31 cellular contexts compared by ENCODE assay signal in genomic region chr7:96221888-96222287, GRCh38.
A peak's percentile ranks its signal among the peaks of the same experiment; 100 is the strongest.
DNase-seq lines count a peak whose midpoint lies in the region; ATAC-seq, FAIRE-seq and TF ChIP-seq lines count a peak whose summit lies in the region.
"Had no signal": no experiment of that assay in that cellular context is flagged by ENCODE, and none has a peak within 500 bp of the region (broad histone marks: within the 10 kb centered on the region; RNA-seq: fewer than 3 reads in every experiment).

No MANE protein-coding gene starts in this region.

- H2BK120ac ChIP-seq in mesendoderm (ENCODE audit: low read depth, low read length) = no peak overlapping the region

- FAIRE-seq in K562 (lab: Jason Lieb, UNC) (no peak), small intestine (lab: Jason Lieb, UNC) (no peak)
- FAIRE-seq: A204.1, A549, D721Med had no signal

- no peak for TF ChIP-seq POLR2A in K562 (conservative IDR thresholded peaks at IDR 0.05)

- no peak overlapping the region for H3K9ac ChIP-seq in K562 (ENCODE audit: insufficient read depth in 1 of 2, low read depth in 2 of 2, low read length in 2 of 2)
- H3K9ac ChIP-seq in mesendoderm (ENCODE audit: low read length) = no peak overlapping the region
- H3K9ac ChIP-seq: BLaER1; BLaER1 treated with 17β-estradiol and CSF1 and Interleukin-3, amounts not matched to agents 10 nM and 100 nM had no signal

- H4K8ac ChIP-seq in mesendoderm (ENCODE audit: low read depth, low read length) = peak overlapping the region; percentile 96

- no peak for TF ChIP-seq CTCF in K562 (IDR thresholded peaks at IDR 0.05 in 2 of 3, conservative IDR thresholded peaks at IDR 0.05 in 1 of 3; ENCODE audit: insufficient read depth in 2 of 3, low read depth in 1 of 3, low read length in 3 of 3)

- H3K18ac ChIP-seq in mesendoderm (ENCODE audit: low read length) = no peak overlapping the region

- POLR2A ChIA-PET in K562 (lab: Yijun Ruan, JAX) = interaction anchor here (0.9 kb wide), 1 partner anchor 91 kb away, joined by 3 read pairs; no protein-coding TSS in a partner anchor

- H3K4me2 ChIP-seq in K562 (ENCODE audit: insufficient read depth, low read length) = no peak overlapping the region
- no peak overlapping the region for H3K4me2 ChIP-seq in mesendoderm (ENCODE audit: low read length)
- H3K4me2 ChIP-seq: A549; BLaER1; BLaER1 treated with 17β-estradiol and CSF1 and Interleukin-3, amounts not matched to agents 10 nM and 100 nM had no signal

- H3K27ac ChIP-seq in K562 (ENCODE audit: extremely low read depth, low read depth, low read length) (no peak overlapping the region), mesendoderm (ENCODE audit: low read depth, low read length) (no peak overlapping the region), small intestine (ENCODE audit: low read depth in 1 of 2, low read length in 1 of 2) (no peak overlapping the region)
- H3K27ac ChIP-seq: 22Rv1; A549; BLaER1; BLaER1 treated with 17β-estradiol and CSF1 and Interleukin-3, amounts not matched to agents 10 nM and 100 nM; C4-2B had no signal

- H3K9me1 ChIP-seq in K562 (ENCODE audit: control insufficient read depth, insufficient read depth, low read length) = no peaks in the 10 kb centered on the region

- H4K5ac ChIP-seq in mesendoderm (ENCODE audit: low read length) = no peak overlapping the region

- H3K27me3 ChIP-seq in K562 (ENCODE audit: control insufficient read depth in 2 of 2, insufficient read depth in 2 of 2, low read length in 2 of 2) (no peaks in the 10 kb centered on the region), mesendoderm (ENCODE audit: insufficient read depth, low read length, poor library complexity) (no peaks in the 10 kb centered on the region), small intestine (ENCODE audit: control insufficient read depth in 2 of 2, insufficient read depth in 2 of 2, low read length in 2 of 2) (no peaks in the 10 kb centered on the region)
- H3K27me3 ChIP-seq: BE2C; BLaER1; BLaER1 treated with 17β-estradiol and CSF1 and Interleukin-3, amounts not matched to agents 10 nM and 100 nM had no signal

- DNase-seq in K562 (ENCODE audit: extremely low read depth in 1 of 4, low spot score in 3 of 4) (no peak), mesendoderm (no peak), D341Med (ENCODE audit: low spot score) (no peak), small intestine (no peak)
- DNase-seq: 8988T; ACHN; AML-193; BE2C; C1 segment of cervical spinal cord; Caco-2; Calu3; CD4-positive, alpha-beta memory T cell; CD4-positive, alpha-beta T cell; CD4-positive, CD25-positive, alpha-beta regulatory T cell; CD8-positive, alpha-beta memory T cell; CD8-positive, alpha-beta T cell; COR-L47; DMS 273 treated with DMSO at 0.1 percent for 48 hours; DMS153; DMS53; DMS79; DMS79 treated with DMSO at 0.1 percent for 48 hours; DND-41; EL had no signal

- BruUV-seq in K562 (replicated peaks; lab: Mats Ljungman, UMichigan) = no TSS peak

- in situ Hi-C loops in K562 (cut with MboI) = no loop called here

- no peak overlapping the region for H3K56ac ChIP-seq in mesendoderm (ENCODE audit: low read length)

- intact Hi-C loops in K562 (cut with micrococcal nuclease) = loop anchor here (10.0 kb wide), 1 partner anchor 307 kb away; no protein-coding TSS in a partner anchor

- no peak for TF ChIP-seq RAD21 in K562 (CRISPR knock-in tag; conservative IDR thresholded peaks at IDR 0.05 in 1 of 2, IDR thresholded peaks at IDR 0.05 in 1 of 2)

- H3K4me1 ChIP-seq in K562 (replicated peaks in 1 of 2; ENCODE audit: control insufficient read depth in 2 of 2, insufficient read depth in 2 of 2, low read length in 2 of 2) = peaks cover 0 to 13% of the 10 kb centered on the region in 2 experiments; a peak in 4 of 5 replicates
- no peaks in the 10 kb centered on the region for H3K4me1 ChIP-seq in mesendoderm (ENCODE audit: control insufficient read depth, low read depth, low read length)
- H3K4me1 ChIP-seq in small intestine (ENCODE audit: control insufficient read depth in 2 of 2, insufficient read depth in 1 of 2, low read depth in 1 of 2, low read length in 1 of 2) = no peaks in the 10 kb centered on the region
- H3K4me1 ChIP-seq: BE2C; BLaER1; BLaER1 treated with 17β-estradiol and CSF1 and Interleukin-3, amounts not matched to agents 10 nM and 100 nM had no signal

- no peak overlapping the region for H2AFZ ChIP-seq in K562 (ENCODE audit: low read depth, low read length)

- H4K20me1 ChIP-seq in K562 (replicated peaks; ENCODE audit: control insufficient read depth, insufficient read depth, low read length) = no peaks in the 10 kb centered on the region
- H4K20me1 ChIP-seq: BLaER1 had no signal

- H2BK15ac ChIP-seq in mesendoderm (replicated peaks; ENCODE audit: low read depth) = no peak overlapping the region

- 80% methylated on average over 5 of the region's 5 CpGs for WGBS in K562 (ENCODE audit: insufficient coverage, low coverage, missing lambda C conversion rate)
- no CpG with 5 or more reads among the region's 5 CpGs for WGBS in mesendoderm (ENCODE audit: extremely low coverage, insufficient coverage, low lambda C conversion rate)
- 93 to 97% (median 95%) methylated on average over 5 of the region's 5 CpGs for WGBS in small intestine, 3 donors

- H3K4me3 ChIP-seq in K562 = no peak overlapping the region
- H3K4me3 ChIP-seq in mesendoderm (ENCODE audit: low read length) = no peak overlapping the region
- no peak overlapping the region for H3K4me3 ChIP-seq in small intestine (ENCODE audit: low read depth in 1 of 2, low read length in 2 of 2)
- H3K4me3 ChIP-seq: A549; BLaER1; BLaER1 treated with 17β-estradiol and CSF1 and Interleukin-3, amounts not matched to agents 10 nM and 100 nM had no signal

- no peak overlapping the region for H2AK5ac ChIP-seq in mesendoderm (ENCODE audit: low read length)

- no peak overlapping the region for H2BK5ac ChIP-seq in mesendoderm (ENCODE audit: low read length)

- H3K23ac ChIP-seq in mesendoderm (ENCODE audit: low read length) = no peak overlapping the region

- no peaks in the 10 kb centered on the region for H3K36me3 ChIP-seq in K562 (ENCODE audit: control insufficient read depth, insufficient read depth, low read length)
- no peaks in the 10 kb centered on the region for H3K36me3 ChIP-seq in mesendoderm (ENCODE audit: control insufficient read depth, insufficient read depth, low read length)
- peaks cover 0 to 2% of the 10 kb centered on the region in 2 donors for H3K36me3 ChIP-seq in small intestine (ENCODE audit: control insufficient read depth in 2 of 2, insufficient read depth in 2 of 2, low read length in 2 of 2)
- H3K36me3 ChIP-seq: BE2C, BLaER1 had no signal

- CTCF ChIA-PET in K562 (lab: Yijun Ruan, JAX; ENCODE audit: low intra/inter-chr PET ratio) = no interaction called here

- H3K79me2 ChIP-seq in K562 (ENCODE audit: control insufficient read depth, insufficient read depth, low read length) (peaks cover 7% of the 10 kb centered on the region; the same call in 2 of the 3 replicates), mesendoderm (ENCODE audit: control insufficient read depth, insufficient read depth, low read length) (no peaks in the 10 kb centered on the region)

- no peak for ATAC-seq in K562
- ATAC-seq: A549; CD8-positive, alpha-beta T cell had no signal

- peaks cover 2% of the 10 kb centered on the region for H3K79me1 ChIP-seq in mesendoderm (ENCODE audit: low read length)

- H3K9me3 ChIP-seq in K562 (replicated peaks; ENCODE audit: control insufficient read depth, insufficient read depth, low read depth, low read length) (no peaks in the 10 kb centered on the region), small intestine (ENCODE audit: control insufficient read depth, low read depth) (no peaks in the 10 kb centered on the region)
- H3K9me3 ChIP-seq: A549, BE2C, BLaER1, Caco-2 had no signal

- no peak overlapping the region for H3K4ac ChIP-seq in mesendoderm (ENCODE audit: low read depth, low read length)

- no peak for TF ChIP-seq EP300 in K562 (IDR thresholded peaks at IDR 0.05; ENCODE audit: low read length)

TF ChIP-seq in K562, 482 proteins besides CTCF, POLR2A, EP300 and RAD21 (continues in another document):
- no peak for TF ChIP-seq BDP1 (IDR thresholded peaks at IDR 0.05; ENCODE audit: insufficient read depth, insufficient read length)
- TF ChIP-seq TBP (optimal IDR thresholded peaks at IDR 0.05; ENCODE audit: low read depth, low read length) = no peak
- TF ChIP-seq BRCA1 (IDR thresholded peaks at IDR 0.05) = no peak
- no peak for TF ChIP-seq BRCA1 (CRISPR knock-in tag; IDR thresholded peaks at IDR 0.05)
- TF ChIP-seq FOXK2 (conservative IDR thresholded peaks at IDR 0.05 in 1 of 2, IDR thresholded peaks at IDR 0.05 in 1 of 2; ENCODE audit: low read depth in 2 of 2) = no peak
- no peak for TF ChIP-seq SMARCA5 (IDR thresholded peaks at IDR 0.05)
- TF ChIP-seq RBM25 (IDR thresholded peaks at IDR 0.05; ENCODE audit: low read depth, low read length, severe bottlenecking) = peak; percentile 61
- TF ChIP-seq ZNF655 (CRISPR knock-in tag; IDR thresholded peaks at IDR 0.05) = no peak
- no peak for TF ChIP-seq HDAC1 (IDR thresholded peaks at IDR 0.05)
- no peak for TF ChIP-seq SAP30 (IDR thresholded peaks at IDR 0.05; ENCODE audit: borderline replicate concordance, insufficient read depth, low read depth, low read length, poor library complexity, severe bottlenecking)
- TF ChIP-seq ZNF239 (CRISPR knock-in tag; IDR thresholded peaks at IDR 0.05) = peak; percentile 75
